ENCODE assay signal across 24 cellular contexts in genomic region chr20:20535051-20535450, GRCh38.
"Had no signal": no experiment of that assay in that cellular context is flagged by ENCODE, and none has a peak within 500 bp of the region (broad histone marks: within the 10 kb centered on the region; RNA-seq: fewer than 3 reads in every experiment).

No MANE protein-coding gene starts in this region.

- H3K9me3 Mint-ChIP-seq: immature natural killer cell, mesothelial cell of epicardium, naive B cell had no signal

- H3K27ac Mint-ChIP-seq: immature natural killer cell, mesothelial cell of epicardium had no signal

- FAIRE-seq: colon, endothelial cell of umbilical vein had no signal

- H3K27me3 Mint-ChIP-seq: naive B cell had no signal

- H3K4me1 Mint-ChIP-seq: immature natural killer cell, mesothelial cell of epicardium, naive B cell had no signal

- H3K36me3 Mint-ChIP-seq: mesothelial cell of epicardium had no signal

- ATAC-seq: foreskin keratinocyte, gastroesophageal sphincter, heart left ventricle, left cardiac atrium, left lung, left ventricle myocardium superior, lower lobe of right lung, mucosa of descending colon had no signal

- H3K4me1 ChIP-seq: esophagus muscularis mucosa, foreskin keratinocyte, gastroesophageal sphincter, left lung, lower lobe of right lung had no signal

- DNase-seq: dermis blood vessel endothelial cell; dorsolateral prefrontal cortex; effector CD4-positive, alpha-beta T cell; effector memory CD4-positive, alpha-beta T cell; foreskin keratinocyte; heart left ventricle; hypothalamus; immature natural killer cell; kidney; kidney glomerular epithelial cell; left cardiac atrium; left lung; left ventricle myocardium superior; lower lobe of right lung; mesenchymal stem cell; mucosa of descending colon; naive B cell had no signal

- H3K4me2 ChIP-seq: hepatocyte had no signal

- H3K27ac ChIP-seq: coronary artery, dorsolateral prefrontal cortex, esophagus muscularis mucosa, foreskin keratinocyte, gastroesophageal sphincter, heart left ventricle, hepatocyte, left lung, lower lobe of right lung had no signal

- H3K4me3 ChIP-seq: coronary artery, dorsolateral prefrontal cortex, esophagus muscularis mucosa, gastroesophageal sphincter, heart left ventricle, hepatocyte, left lung, lower lobe of right lung, mucosa of descending colon had no signal

- H3K4me3 Mint-ChIP-seq: immature natural killer cell, mesothelial cell of epicardium, naive B cell had no signal

- H3K9me3 ChIP-seq: esophagus muscularis mucosa, gastroesophageal sphincter, heart left ventricle, left lung, lower lobe of right lung, mucosa of descending colon had no signal
